17 cellular contexts compared by ENCODE assay signal in genomic region chr21:38983560-38983959, GRCh38.
DNase-seq lines count a peak whose midpoint lies in the region; ATAC-seq and TF ChIP-seq lines count a peak whose summit lies in the region.
"Had no signal": no experiment of that assay in that cellular context is flagged by ENCODE, and none has a peak within 500 bp of the region (broad histone marks: within the 10 kb centered on the region; RNA-seq: fewer than 3 reads in every experiment).

No MANE protein-coding gene starts in this region.

- no peak overlapping the region for H4K8ac ChIP-seq in IMR-90 (ENCODE audit: low read depth in 2 of 2, low read length in 2 of 2)

- H3K27me3 ChIP-seq in IMR-90 (ENCODE audit: control insufficient read depth, insufficient read depth, low read length) (no peaks in the 10 kb centered on the region), gastroesophageal sphincter (no peaks in the 10 kb centered on the region)
- H3K27me3 ChIP-seq: MG63 had no signal

- no peak overlapping the region for H2AK9ac ChIP-seq in IMR-90 (replicated peaks; ENCODE audit: low read depth, low read length, poor library complexity)

- TF ChIP-seq POLR2A in IMR-90 (IDR thresholded peaks at IDR 0.05; ENCODE audit: low read depth, low read length) (no peak), gastroesophageal sphincter (IDR thresholded peaks at IDR 0.05) (no peak)

- H2BK15ac ChIP-seq in IMR-90 (ENCODE audit: low read depth, low read length), result no peak overlapping the region

- no peaks in the 10 kb centered on the region for H4K20me1 ChIP-seq in IMR-90 (ENCODE audit: insufficient read depth, low read length)

- H3K4me1 ChIP-seq in IMR-90 (ENCODE audit: control insufficient read depth, insufficient read depth, low read length) (peaks cover 28% of the 10 kb centered on the region), gastroesophageal sphincter (peaks cover 0 to 50% (median 18%) of the 10 kb centered on the region in 3 donors)

- H3K36me3 ChIP-seq in IMR-90 (ENCODE audit: control insufficient read depth, insufficient read depth, low read length) (no peaks in the 10 kb centered on the region), gastroesophageal sphincter (no peaks in the 10 kb centered on the region)
- H3K36me3 ChIP-seq: MG63 had no signal

- H3K27me3 Mint-ChIP-seq in activated CD8-positive, alpha-beta memory T cell treated with anti-CD3 and anti-CD28 coated beads, Interleukin-2, amount 10 ng/mL, durations not matched to agents 7 days and 5 days, result peaks cover 12% of the 10 kb centered on the region
- peaks cover 10% of the 10 kb centered on the region for H3K27me3 Mint-ChIP-seq in activated T-helper 1 cell treated with anti-CD3 and anti-CD28 coated beads, Interleukin-12 subunit alpha, Interleukin-12 subunit beta, Interleukin-2, Interleukin-4 antibody, amounts not matched to agents 30 ng/mL and 10 ng/mL and 1 ng/mL, durations not matched to agents 14 hours and 24 hours and 36 hours (ENCODE audit: insufficient read depth)

- H3K9me1 ChIP-seq in IMR-90 (ENCODE audit: insufficient read depth, low read length), result peaks cover 22% of the 10 kb centered on the region

- POLR2A ChIA-PET in IMR-90 (lab: Charles Lee; ENCODE audit: unreplicated experiment), result no interaction called here

- no peaks in the 10 kb centered on the region for H3K79me1 ChIP-seq in IMR-90 (ENCODE audit: low read depth in 1 of 2, low read length in 2 of 2)

- no TSS peak for BruUV-seq in IMR-90 (replicated peaks; lab: Mats Ljungman, UMichigan)

- H4K91ac ChIP-seq in IMR-90 (ENCODE audit: insufficient read depth, low read depth, low read length), result no peak overlapping the region

- H3K14ac ChIP-seq in IMR-90 (replicated peaks; ENCODE audit: low read depth, low read length), result no peak overlapping the region

- TF ChIP-seq EP300 in gastroesophageal sphincter (IDR thresholded peaks at IDR 0.05), result no peak

- no peak overlapping the region for H3K18ac ChIP-seq in IMR-90 (ENCODE audit: low read depth, low read length)

- no peak overlapping the region for H2BK5ac ChIP-seq in IMR-90 (ENCODE audit: low read depth, low read length, poor library complexity, severe bottlenecking)

- H3K9ac ChIP-seq in IMR-90 (ENCODE audit: low read depth, low read length), result no peak overlapping the region

- no peak overlapping the region for H3K4ac ChIP-seq in IMR-90 (ENCODE audit: low read depth, low read length)

- peaks cover 2% of the 10 kb centered on the region for H3K36me3 Mint-ChIP-seq in activated CD8-positive, alpha-beta memory T cell treated with anti-CD3 and anti-CD28 coated beads, Interleukin-2, amount 10 ng/mL, durations not matched to agents 7 days and 5 days
- peaks cover 5% of the 10 kb centered on the region for H3K36me3 Mint-ChIP-seq in activated T-helper 1 cell treated with anti-CD3 and anti-CD28 coated beads, Interleukin-12 subunit alpha, Interleukin-12 subunit beta, Interleukin-2, Interleukin-4 antibody, amounts not matched to agents 30 ng/mL and 10 ng/mL and 1 ng/mL, durations not matched to agents 14 hours and 24 hours and 36 hours (ENCODE audit: low read depth)
- H3K36me3 Mint-ChIP-seq: IgD-negative memory B cell had no signal

- H3K4me3 ChIP-seq in IMR-90 (ENCODE audit: insufficient read depth, low read depth, low read length) (no peak overlapping the region), gastroesophageal sphincter (no peak overlapping the region)
- H3K4me3 ChIP-seq: MG63 had no signal

- dilution Hi-C loops in IMR-90 (cut with HindIII; ENCODE audit: low sequenced_read_pairs, unreplicated experiment), result no loop called here

- no peak overlapping the region for H4K5ac ChIP-seq in IMR-90 (ENCODE audit: low read depth, low read length)

- ATAC-seq in activated CD8-positive, alpha-beta memory T cell treated with anti-CD3 and anti-CD28 coated beads, Interleukin-2, amount 10 ng/mL, durations not matched to agents 7 days and 5 days, result no peak
- no peak for ATAC-seq in IMR-90 (ENCODE audit: low read depth)
- no peak for ATAC-seq in gastroesophageal sphincter
- ATAC-seq in HG03571 (IDR thresholded peaks at IDR 0.05; ENCODE audit: unreplicated experiment), result no peak

- no peak overlapping the region for H2BK120ac ChIP-seq in IMR-90 (ENCODE audit: low read depth, low read length)

- peak overlapping the region; percentile 74; the same call in 1 of the 2 replicates for H2AK5ac ChIP-seq in IMR-90 (ENCODE audit: low read depth, low read length)

- no CpG with 5 or more reads among the region's 10 CpGs for WGBS in IMR-90 (ENCODE audit: extremely low coverage in 2 of 2, insufficient read length in 1 of 2), 2 experiments
- whole genome bisulfite sequencing in gastroesophageal sphincter (ENCODE audit: low coverage in 1 of 2), 2 donors, result 78 to 85% methylated on average over 9 to 10 of the region's 10 CpGs

- no peak for DNase-seq in activated CD8-positive, alpha-beta memory T cell treated with anti-CD3 and anti-CD28 coated beads, Interleukin-2, amount 10 ng/mL, durations not matched to agents 7 days and 5 days
- DNase-seq in activated CD8-positive, alpha-beta memory T cell treated with anti-CD3 and anti-CD28 coated beads, Interleukin-2, amount 50 U/mL, for 4 hours, result no peak
- DNase-seq in IMR-90 (no peak), NCI-H1417 treated with DMSO at 0.1 percent for 48 hours (lab: John Stamatoyannopoulos, UW) (no peak)
- DNase-seq in activated T-helper 1 cell treated with anti-CD3 and anti-CD28 coated beads, Interleukin-12 subunit alpha, Interleukin-12 subunit beta, Interleukin-2, Interleukin-4 antibody, amounts not matched to agents 30 ng/mL and 10 ng/mL and 1 ng/mL, durations not matched to agents 14 hours and 24 hours and 36 hours (ENCODE audit: low spot score), result no peak
- DNase-seq: DMS79, H7, Kasumi-1, MG63, NCI-H1417, NCI-H187, NCI-H446 treated with DMSO at 0.1 percent for 48 hours, NCI-H526 treated with DMSO at 0.1 percent for 48 hours, Right ventricle myocardium superior had no signal

- CTCF ChIA-PET in activated CD8-positive, alpha-beta memory T cell treated with anti-CD3 and anti-CD28 coated beads, Interleukin-2, amount 10 ng/mL, durations not matched to agents 7 days and 5 days (lab: Charles Lee), result no interaction called here
- CTCF ChIA-PET in IMR-90 (lab: Yijun Ruan, JAX), result no interaction called here

- H2AFZ ChIP-seq in IMR-90 (replicated peaks; ENCODE audit: low read length, poor library complexity), result no peak overlapping the region

- H3K4me2 ChIP-seq in IMR-90 (ENCODE audit: low read depth, low read length), result no peak overlapping the region

- H3K56ac ChIP-seq in IMR-90 (ENCODE audit: extremely low read depth, insufficient read depth, low read length), result no peak overlapping the region

- H3K27ac ChIP-seq in IMR-90 (ENCODE audit: insufficient read depth, low read length), result no peak overlapping the region
- no peak overlapping the region for H3K27ac ChIP-seq in gastroesophageal sphincter

- H3K23ac ChIP-seq in IMR-90 (ENCODE audit: low read depth, low read length), result no peak overlapping the region

- H2BK20ac ChIP-seq in IMR-90 (ENCODE audit: low read depth, low read length), result no peak overlapping the region; the same call in 1 of the 2 replicates

- peaks cover 51% of the 10 kb centered on the region for H3K4me1 Mint-ChIP-seq in activated CD8-positive, alpha-beta memory T cell treated with anti-CD3 and anti-CD28 coated beads, Interleukin-2, amount 10 ng/mL, durations not matched to agents 7 days and 5 days
- peaks cover 53% of the 10 kb centered on the region for H3K4me1 Mint-ChIP-seq in activated T-helper 1 cell treated with anti-CD3 and anti-CD28 coated beads, Interleukin-12 subunit alpha, Interleukin-12 subunit beta, Interleukin-2, Interleukin-4 antibody, amounts not matched to agents 30 ng/mL and 10 ng/mL and 1 ng/mL, durations not matched to agents 14 hours and 24 hours and 36 hours (ENCODE audit: low read depth)

- in situ Hi-C loops in IMR-90 (cut with MboI; ENCODE audit: low sequenced_read_pairs), result no loop called here

- H3K4me3 Mint-ChIP-seq in activated CD8-positive, alpha-beta memory T cell treated with anti-CD3 and anti-CD28 coated beads, Interleukin-2, amount 10 ng/mL, durations not matched to agents 7 days and 5 days, result no peak overlapping the region
- H3K4me3 Mint-ChIP-seq in activated T-helper 1 cell treated with anti-CD3 and anti-CD28 coated beads, Interleukin-12 subunit alpha, Interleukin-12 subunit beta, Interleukin-2, Interleukin-4 antibody, amounts not matched to agents 30 ng/mL and 10 ng/mL and 1 ng/mL, durations not matched to agents 14 hours and 24 hours and 36 hours, result no peak overlapping the region
- H3K4me3 Mint-ChIP-seq: IgD-negative memory B cell had no signal

- H3K9me3 ChIP-seq in IMR-90 (ENCODE audit: control insufficient read depth, insufficient read depth, low read length), result no peaks in the 10 kb centered on the region
- no peaks in the 10 kb centered on the region for H3K9me3 ChIP-seq in gastroesophageal sphincter
- H3K9me3 ChIP-seq: MG63 had no signal

- TF ChIP-seq RAD21 in IMR-90 (IDR thresholded peaks at IDR 0.05; ENCODE audit: low read length), result no peak

- H3K27ac Mint-ChIP-seq in activated CD8-positive, alpha-beta memory T cell treated with anti-CD3 and anti-CD28 coated beads, Interleukin-2, amount 10 ng/mL, durations not matched to agents 7 days and 5 days, result peak overlapping the region; percentile 35
- H3K27ac Mint-ChIP-seq in activated T-helper 1 cell treated with anti-CD3 and anti-CD28 coated beads, Interleukin-12 subunit alpha, Interleukin-12 subunit beta, Interleukin-2, Interleukin-4 antibody, amounts not matched to agents 30 ng/mL and 10 ng/mL and 1 ng/mL, durations not matched to agents 14 hours and 24 hours and 36 hours, result peak overlapping the region; percentile 40
- H3K27ac Mint-ChIP-seq: IgD-negative memory B cell had no signal

- TF ChIP-seq CTCF in IMR-90 (conservative IDR thresholded peaks at IDR 0.05; ENCODE audit: low read depth, low read length) (no peak), gastroesophageal sphincter (IDR thresholded peaks at IDR 0.05) (no peak)

- H3K9me3 Mint-ChIP-seq in activated CD8-positive, alpha-beta memory T cell treated with anti-CD3 and anti-CD28 coated beads, Interleukin-2, amount 10 ng/mL, durations not matched to agents 7 days and 5 days (ENCODE audit: low read depth), result no peaks in the 10 kb centered on the region
- H3K9me3 Mint-ChIP-seq in activated T-helper 1 cell treated with anti-CD3 and anti-CD28 coated beads, Interleukin-12 subunit alpha, Interleukin-12 subunit beta, Interleukin-2, Interleukin-4 antibody, amounts not matched to agents 30 ng/mL and 10 ng/mL and 1 ng/mL, durations not matched to agents 14 hours and 24 hours and 36 hours, result peaks cover 6% of the 10 kb centered on the region

- intact Hi-C loops in IMR-90 (cut with micrococcal nuclease), result loop anchor here (10.0 kb wide), 1 partner anchor 179 kb away; the partner anchor contains the start of gene ETS2
- intact Hi-C loops in activated T-helper 1 cell treated with anti-CD3 and anti-CD28 coated beads, Interleukin-12 subunit alpha, Interleukin-12 subunit beta, Interleukin-2, Interleukin-4 antibody, amounts not matched to agents 30 ng/mL and 10 ng/mL and 1 ng/mL, durations not matched to agents 14 hours and 24 hours and 36 hours (cut with micrococcal nuclease), result loop anchor here (10.0 kb wide), 2 partner anchors 149 to 201 kb away; partner anchors contain the start of gene PSMG1

TF ChIP-seq in IMR-90, 13 proteins besides CTCF, POLR2A, EP300 and RAD21 (continues in another document):
- TF ChIP-seq MAZ (IDR thresholded peaks at IDR 0.05; ENCODE audit: borderline replicate concordance, low read depth, low read length) (no peak), NFE2L2 (IDR thresholded peaks at IDR 0.05; ENCODE audit: low read depth, low read length) (no peak), SMC3 (IDR thresholded peaks at IDR 0.05; ENCODE audit: low read depth, low read length) (no peak)
